Comparison of ENCODE assay signal across 8 cellular contexts in genomic region chr1:19468397-19468956, GRCh38. TPM values are rescaled to one million over a fixed set of nuclear protein-coding genes. Genes with fewer than 3 reads are reported as not detected.
DNase-seq lines count a peak whose midpoint lies in the region; ATAC-seq and TF ChIP-seq lines count a peak whose summit lies in the region.

No MANE protein-coding gene starts in this region.

- POLR2A ChIA-PET in CD4-positive, alpha-beta memory T cell (lab: Charles Lee; ENCODE audit: partially characterized antibody), result interaction anchor here (0.8 to 25.1 kb wide), 13 partner anchors 3 to 176 kb away, joined by 3 to 734 read pairs (median 5); partner anchors contain the start of genes CAPZB and NBL1
- POLR2A ChIA-PET in HEK293 (lab: Yijun Ruan, JAX), result interaction anchor here (1.1 kb wide), 2 partner anchors 9 to 26 kb away, joined by 4 read pairs; no protein-coding TSS in a partner anchor

- peak overlapping the region; percentile 86 to 97 (median 95) for H3K27ac Mint-ChIP-seq in CD4-positive, alpha-beta memory T cell

- H3K36me3 Mint-ChIP-seq in CD4-positive, alpha-beta memory T cell, result peaks cover 36 to 59% of the 10 kb centered on the region in 2 donors

- WGBS in adrenal gland, 4 donors, result 70 to 72% (median 71%) methylated on average over 15 of the region's 15 CpGs
- 64% methylated on average over 15 of the region's 15 CpGs for whole genome bisulfite sequencing in thymus

- H3K4me3 Mint-ChIP-seq in CD4-positive, alpha-beta memory T cell, result peak overlapping the region; percentile 71 to 87 (median 80)

- DNase-seq in CD4-positive, alpha-beta memory T cell, result peak; percentile 65 to 86 (median 72)
- DNase-seq in RWPE2 (ENCODE audit: low spot score) (peak; percentile 75), adrenal gland (peak in 3 of 7 donors; percentile 46 to 57 (median 51)), mucosa of descending colon (peak; percentile 92 to 95 (median 95)), ecto neural progenitor cell (ENCODE audit: low spot score) (no peak), head of caudate nucleus (no peak)

- TF ChIP-seq POLR2A in adrenal gland (IDR thresholded peaks at IDR 0.05), result no peak

- intact Hi-C loops in CD4-positive, alpha-beta memory T cell (cut with micrococcal nuclease), result loop anchor here (1.0 to 5.0 kb wide), 3 partner anchors 17 to 78 kb away; partner anchors contain the start of gene CAPZB
- intact Hi-C loops in adrenal gland (cut with DNase I), result no loop called here
- intact Hi-C loops in mucosa of descending colon (cut with DNase I, micrococcal nuclease), result no loop called here
- intact Hi-C loops in head of caudate nucleus (cut with DNase I), result no loop called here

- no peaks in the 10 kb centered on the region for H3K27me3 Mint-ChIP-seq in CD4-positive, alpha-beta memory T cell

- peak overlapping the region; percentile 23 to 28 for H3K4me3 ChIP-seq in CD4-positive, alpha-beta memory T cell (ENCODE audit: low read length in 2 of 2)
- H3K4me3 ChIP-seq in HEK293 (ENCODE audit: low read depth, low read length) (no peak overlapping the region), RWPE2 (ENCODE audit: severe bottlenecking) (no peak overlapping the region), adrenal gland (no peak overlapping the region), mucosa of descending colon (no peak overlapping the region), thymus (ENCODE audit: low read length) (no peak overlapping the region)

- no peaks in the 10 kb centered on the region for H3K9me3 Mint-ChIP-seq in CD4-positive, alpha-beta memory T cell

- peak overlapping the region; percentile 59 for H3K27ac ChIP-seq in CD4-positive, alpha-beta memory T cell (ENCODE audit: low read depth, low read length)
- no peak overlapping the region for H3K27ac ChIP-seq in HEK293 (ENCODE audit: extremely low read depth, low read depth, low read length)
- H3K27ac ChIP-seq in RWPE2 (ENCODE audit: poor library complexity, severe bottlenecking), result peak overlapping the region; percentile 41
- H3K27ac ChIP-seq in adrenal gland, result peak overlapping the region; percentile 44 to 83 (median 58)
- peak overlapping the region; percentile 68 for H3K27ac ChIP-seq in thymus (ENCODE audit: low read depth)

- H3K27me3 ChIP-seq in CD4-positive, alpha-beta memory T cell (ENCODE audit: insufficient read depth, low read length), result no peaks in the 10 kb centered on the region
- H3K27me3 ChIP-seq in RWPE2 (ENCODE audit: insufficient read depth, poor library complexity, severe bottlenecking) (no peaks in the 10 kb centered on the region), adrenal gland (no peaks in the 10 kb centered on the region), thymus (ENCODE audit: control insufficient read depth, insufficient read depth) (no peaks in the 10 kb centered on the region)

- peaks cover 72 to 98% (median 86%) of the 10 kb centered on the region in 4 donors for H3K4me1 Mint-ChIP-seq in CD4-positive, alpha-beta memory T cell

- H3K36me3 ChIP-seq in CD4-positive, alpha-beta memory T cell (ENCODE audit: insufficient read depth, low read length), result peaks cover 12% of the 10 kb centered on the region
- peaks cover 0 to 23% of the 10 kb centered on the region in 2 experiments; a peak in 2 of 3 replicates for H3K36me3 ChIP-seq in HEK293 (ENCODE audit: control insufficient read depth in 2 of 2, insufficient read depth in 1 of 2, low read length in 2 of 2)
- peaks cover 22% of the 10 kb centered on the region for H3K36me3 ChIP-seq in RWPE2 (ENCODE audit: low read depth)
- peaks cover 0 to 3% of the 10 kb centered on the region in 2 donors for H3K36me3 ChIP-seq in adrenal gland (replicated peaks in 1 of 2)
- no peaks in the 10 kb centered on the region for H3K36me3 ChIP-seq in mucosa of descending colon (ENCODE audit: low read depth)
- peaks cover 12% of the 10 kb centered on the region for H3K36me3 ChIP-seq in thymus (ENCODE audit: control insufficient read depth, insufficient read depth)

- H3K9me3 ChIP-seq in CD4-positive, alpha-beta memory T cell (ENCODE audit: control insufficient read depth in 1 of 2, low read length in 2 of 2), result no peaks in the 10 kb centered on the region
- H3K9me3 ChIP-seq in HEK293 (ENCODE audit: control insufficient read depth, insufficient read depth, low read depth, low read length) (no peaks in the 10 kb centered on the region), RWPE2 (ENCODE audit: severe bottlenecking) (no peaks in the 10 kb centered on the region), adrenal gland (replicated peaks in 1 of 3) (no peaks in the 10 kb centered on the region), mucosa of descending colon (no peaks in the 10 kb centered on the region), thymus (ENCODE audit: control insufficient read depth) (no peaks in the 10 kb centered on the region)

- CTCF ChIA-PET in CD4-positive, alpha-beta memory T cell (lab: Charles Lee; ENCODE audit: partially characterized antibody), result interaction anchor here (0.7 to 4.8 kb wide), 8 partner anchors 9 to 183 kb away, joined by 3 to 26 read pairs (median 4); a partner anchor contains a TSS
- CTCF ChIA-PET in HEK293 (lab: Yijun Ruan, JAX), result interaction anchor here (1.5 kb wide), 1 partner anchor 77 kb away, joined by 3 read pairs; no protein-coding TSS in a partner anchor

- peaks cover 97% of the 10 kb centered on the region for H3K4me1 ChIP-seq in CD4-positive, alpha-beta memory T cell (ENCODE audit: insufficient read depth, low read length)
- H3K4me1 ChIP-seq in HEK293 (ENCODE audit: control insufficient read depth, insufficient read depth, low read length) (peaks cover 13% of the 10 kb centered on the region), RWPE2 (ENCODE audit: insufficient read depth, poor library complexity, severe bottlenecking) (peaks cover 17% of the 10 kb centered on the region), adrenal gland (replicated peaks in 1 of 2) (peaks cover 39 to 80% of the 10 kb centered on the region in 2 donors), mucosa of descending colon (ENCODE audit: low read depth) (peaks cover 61% of the 10 kb centered on the region), thymus (ENCODE audit: control insufficient read depth, insufficient read depth, low read length) (peaks cover 14% of the 10 kb centered on the region)

- no peak for TF ChIP-seq CTCF in HEK293 (tag by site-specific recombination; IDR thresholded peaks at IDR 0.05)
- TF ChIP-seq CTCF in RWPE2 (IDR thresholded peaks at IDR 0.05; ENCODE audit: poor library complexity, severe bottlenecking), result no peak
- TF ChIP-seq CTCF in adrenal gland (IDR thresholded peaks at IDR 0.05), result no peak
- no peak for TF ChIP-seq CTCF in mucosa of descending colon (IDR thresholded peaks at IDR 0.05)

- ATAC-seq in RWPE2 (ENCODE audit: low read depth) (peak; percentile 94), mucosa of descending colon (peak; percentile 91)

TF ChIP-seq in HEK293, 187 proteins besides CTCF, POLR2A, EP300 and RAD21 (continues in another document):
- peak; percentile 12; the same call in 1 of the 2 replicates for TF ChIP-seq ZIC2 (tag by site-specific recombination; IDR thresholded peaks at IDR 0.05)
- peak; percentile 81 for TF ChIP-seq ZNF600 (tag by site-specific recombination; IDR thresholded peaks at IDR 0.05)
- peak; percentile 33; the same call in 1 of the 2 replicates for TF ChIP-seq KLF17 (tag by site-specific recombination; IDR thresholded peaks at IDR 0.05)
- TF ChIP-seq, protein P1, sequence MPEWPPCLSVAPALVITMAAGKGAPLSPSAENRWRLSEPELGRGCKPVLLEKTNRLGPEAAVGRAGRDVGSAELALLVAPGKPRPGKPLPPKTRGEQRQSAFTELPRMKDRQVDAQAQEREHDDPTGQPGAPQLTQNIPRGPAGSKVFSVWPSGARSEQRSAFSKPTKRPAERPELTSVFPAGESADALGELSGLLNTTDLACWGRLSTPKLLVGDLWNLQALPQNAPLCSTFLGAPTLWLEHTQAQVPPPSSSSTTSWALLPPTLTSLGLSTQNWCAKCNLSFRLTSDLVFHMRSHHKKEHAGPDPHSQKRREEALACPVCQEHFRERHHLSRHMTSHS (tag by site-specific recombination; IDR thresholded peaks at IDR 0.05), result no peak
- peak; percentile 18; the same call in 1 of the 2 replicates for TF ChIP-seq PATZ1 (tag by site-specific recombination; IDR thresholded peaks at IDR 0.05)
- TF ChIP-seq KLF1 (tag by site-specific recombination; IDR thresholded peaks at IDR 0.05), result peak; percentile 83

RNA-seq across cellular contexts. Expression of gene CAPZB, which starts 16.9 kb away (rescaled TPM):
- total RNA-seq in CD4-positive, alpha-beta memory T cell, result 100 to 1,000 TPM; 244 to 255 TPM
- 100 to 1,000 TPM; 436 to 602 TPM for polyA plus RNA-seq in CD4-positive, alpha-beta memory T cell
- total RNA-seq in adrenal gland (100 to 1,000 TPM; 110 to 386 (median 204) TPM), mucosa of descending colon (100 to 1,000 TPM; 346 to 393 (median 381) TPM)
- polyA plus RNA-seq in adrenal gland (100 to 1,000 TPM; 156 to 314 (median 171) TPM), thymus (255 TPM)

Comparison
In these comparisons a context has a peak if more than half of its experiments do, and no peak if none do; other contexts are left out.
1. DNase-seq: peak in CD4-positive, alpha-beta memory T cell (5 of 5), RWPE2 (single experiment) and mucosa of descending colon (3 of 3); none in ecto neural progenitor cell (single experiment) and head of caudate nucleus (0 of 42).
2. H3K4me3 ChIP-seq: peak in CD4-positive, alpha-beta memory T cell (2 of 2); none in HEK293 (single experiment), RWPE2 (single experiment), adrenal gland (0 of 4), mucosa of descending colon (single experiment) and thymus (single experiment).